8 cellular contexts compared by ENCODE assay signal in the genomic region with DNA sequence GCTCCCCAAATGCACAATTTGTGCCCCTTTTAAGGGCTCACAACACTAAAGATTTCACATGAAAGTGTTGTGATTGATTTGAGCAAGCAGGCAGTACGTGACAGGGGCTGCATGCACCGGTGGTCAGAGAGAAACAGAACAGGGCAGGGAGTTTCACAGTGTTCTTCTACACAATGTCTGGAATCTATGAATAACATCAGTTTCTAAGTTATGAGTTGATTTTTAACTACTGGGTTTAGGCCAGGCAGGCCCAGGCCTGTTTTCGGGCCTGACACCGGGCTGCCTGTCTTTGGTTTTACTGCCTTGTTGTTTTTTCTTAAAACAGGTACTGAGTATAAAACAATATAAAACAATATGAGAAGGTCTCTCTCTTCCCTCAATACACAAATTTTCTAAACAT.
DNase-seq lines count a peak whose midpoint lies in the region; ATAC-seq, FAIRE-seq and TF ChIP-seq lines count a peak whose summit lies in the region.
"Not testable (repeated sequence)": the region's sequence is repeated elsewhere in the genome, so short reads cannot be mapped to it uniquely, and the experiment has no call there.

No MANE protein-coding gene starts in this region.

- H3K4me3 Mint-ChIP-seq in neural progenitor cell, result not testable (repeated sequence)

- in situ Hi-C loops in Caki2 (cut with HindIII; ENCODE audit: low pct_unique_long_range_greater_than_20kb, low sequenced_read_pairs), result not testable (repeated sequence)

- not testable (repeated sequence) for H3K9me3 ChIP-seq in RWPE2 (ENCODE audit: severe bottlenecking); neural progenitor cell (ENCODE audit: low read depth); thoracic aorta

- not testable (repeated sequence) for H4K20me1 ChIP-seq in neural progenitor cell (ENCODE audit: low read depth)

- H3K9me3 Mint-ChIP-seq in neural progenitor cell, result not testable (repeated sequence)

- TF ChIP-seq CTCF in RWPE2 (IDR thresholded peaks at IDR 0.05; ENCODE audit: poor library complexity, severe bottlenecking); bronchial epithelial cell (IDR thresholded peaks at IDR 0.05; ENCODE audit: insufficient read depth, low read length, severe bottlenecking); foreskin keratinocyte (conservative IDR thresholded peaks at IDR 0.05); neural progenitor cell (IDR thresholded peaks at IDR 0.05); thoracic aorta (IDR thresholded peaks at IDR 0.05): not testable (repeated sequence)

- H3K27ac Mint-ChIP-seq in neural progenitor cell, result peak overlapping the region; percentile 84

- H3K36me3 ChIP-seq in RWPE2 (ENCODE audit: low read depth); bronchial epithelial cell (ENCODE audit: control insufficient read depth, insufficient read depth, low read length); neural progenitor cell; thoracic aorta: not testable (repeated sequence)

- H3K27me3 ChIP-seq in RWPE2 (ENCODE audit: insufficient read depth, poor library complexity, severe bottlenecking); bronchial epithelial cell (ENCODE audit: control insufficient read depth, insufficient read depth, low read length); foreskin keratinocyte; neural progenitor cell; thoracic aorta (replicated peaks; ENCODE audit: insufficient read depth): not testable (repeated sequence)

- not testable (repeated sequence) for H3K4me2 ChIP-seq in neural progenitor cell

- DNase-seq in Caki2 (ENCODE audit: low read depth) (peak; percentile 20), NCI-H1417 (lab: John Stamatoyannopoulos, UW) (peak in 2 of 3 experiments; percentile 2 to 55), bronchial epithelial cell (ENCODE audit: low read depth) (peak; percentile 23), foreskin keratinocyte (peak in 1 of 2 donors; percentile 35), kidney tubule cell (ENCODE audit: low spot score) (peak; percentile 43)
- not testable (repeated sequence) for DNase-seq in RWPE2 (ENCODE audit: low spot score); neural progenitor cell (ENCODE audit: low spot score); thoracic aorta (ENCODE audit: low spot score)

- not testable (repeated sequence) for H3K9ac ChIP-seq in neural progenitor cell

- not testable (repeated sequence) for H3K36me3 Mint-ChIP-seq in neural progenitor cell

- H3K4me3 ChIP-seq in RWPE2 (ENCODE audit: severe bottlenecking); bronchial epithelial cell (ENCODE audit: low read depth, low read length); neural progenitor cell: not testable (repeated sequence)
- H3K4me3 ChIP-seq in thoracic aorta, result peak overlapping the region; percentile 16

- H3K4me1 Mint-ChIP-seq in neural progenitor cell, result not testable (repeated sequence)

- H3K79me2 ChIP-seq in neural progenitor cell (ENCODE audit: low read depth), result not testable (repeated sequence)

- H3K27ac ChIP-seq in RWPE2 (ENCODE audit: poor library complexity, severe bottlenecking) (peak overlapping the region; percentile 42), foreskin keratinocyte (peak overlapping the region; percentile 44), thoracic aorta (peak overlapping the region; percentile 54 to 64)
- not testable (repeated sequence) for H3K27ac ChIP-seq in neural progenitor cell

- FAIRE-seq in bronchial epithelial cell (lab: Jason Lieb, UNC), result not testable (repeated sequence)

- ATAC-seq in RWPE2 (ENCODE audit: low read depth); foreskin keratinocyte; thoracic aorta (ENCODE audit: insufficient number of reproducible peaks, low FRiP score, low read depth): not testable (repeated sequence)

- not testable (repeated sequence) for H3F3A ChIP-seq in neural progenitor cell (ENCODE audit: low read depth)

- not testable (repeated sequence) for H3K27me3 Mint-ChIP-seq in neural progenitor cell (ENCODE audit: insufficient read depth, low read depth)

- H3K4me1 ChIP-seq in RWPE2 (ENCODE audit: insufficient read depth, poor library complexity, severe bottlenecking), result peaks cover 19% of the 10 kb centered on the region
- peaks cover 15% of the 10 kb centered on the region for H3K4me1 ChIP-seq in foreskin keratinocyte
- H3K4me1 ChIP-seq in neural progenitor cell, result not testable (repeated sequence)
- peaks cover 0 to 25% of the 10 kb centered on the region in 2 donors for H3K4me1 ChIP-seq in thoracic aorta (ENCODE audit: control insufficient read depth in 1 of 2, low read depth in 2 of 2)

- H2AFZ ChIP-seq in neural progenitor cell (replicated peaks), result peak overlapping the region; percentile 47
